32 cellular contexts compared by ENCODE assay signal in the genomic region with DNA sequence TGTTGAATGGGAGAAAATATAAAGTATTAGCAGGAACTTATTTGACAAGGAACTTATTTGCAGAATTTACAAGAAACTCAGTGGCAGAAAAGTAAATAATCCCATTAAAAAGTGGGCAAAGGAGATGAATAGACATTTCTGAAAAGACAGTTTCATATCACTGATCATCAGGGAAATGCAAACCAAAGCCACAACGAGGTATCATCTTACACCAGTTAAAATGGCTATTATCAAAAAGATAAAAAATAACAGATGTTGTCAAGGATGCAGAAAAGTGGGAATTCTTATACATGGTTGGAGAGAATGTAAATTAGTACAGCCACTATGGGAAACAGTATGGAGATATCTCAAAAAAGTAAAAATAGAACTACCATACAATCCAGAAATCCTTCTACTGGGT.
"Had no signal": no experiment of that assay in that cellular context is flagged by ENCODE, and none has a peak within 500 bp of the region (broad histone marks: within the 10 kb centered on the region; RNA-seq: fewer than 3 reads in every experiment).

No MANE protein-coding gene starts in this region.

- H3K27me3 ChIP-seq: ascending aorta, breast epithelium, colonic mucosa, esophagus squamous epithelium, gastroesophageal sphincter had no signal

- H3K9me3 ChIP-seq: ascending aorta, breast epithelium, colonic mucosa, esophagus squamous epithelium, gastroesophageal sphincter, heart right ventricle had no signal

- H3K27ac ChIP-seq: ascending aorta, breast epithelium, cardiac muscle cell, colonic mucosa, epithelial cell of prostate, esophagus squamous epithelium, gastroesophageal sphincter, heart right ventricle, hepatocyte had no signal

- DNase-seq: activated CD4-positive, alpha-beta memory T cell treated with anti-CD3 and anti-CD28 coated beads for 36 hours; activated CD4-positive, alpha-beta T cell treated with anti-CD3 and anti-CD28 coated beads for 36 hours; activated CD4-positive, alpha-beta T cell treated with anti-CD3 and anti-CD28 coated beads, Interleukin-2, amount 10 ng/mL, durations not matched to agents 24 days and 14 days; activated CD4-positive, CD25-positive, alpha-beta regulatory T cell; activated CD4-positive, CD25-positive, alpha-beta regulatory T cell treated with anti-CD3 and anti-CD28 coated beads, Interleukin-2, amount 50 U/mL, for 72 hours; activated CD8-positive, alpha-beta memory T cell treated with anti-CD3 and anti-CD28 coated beads, Interleukin-2, amount 10 ng/mL, durations not matched to agents 7 days and 5 days; activated CD8-positive, alpha-beta memory T cell treated with anti-CD3 and anti-CD28 coated beads, Interleukin-2, amount 50 U/mL, for 4 hours; activated CD8-positive, alpha-beta T cell treated with anti-CD3 and anti-CD28 coated beads, Interleukin-2, amount 10 ng/mL, durations not matched to agents 7 days and 5 days; activated gamma-delta T cell; activated naive CD4-positive, alpha-beta T cell; activated naive CD4-positive, alpha-beta T cell treated with anti-CD3 and anti-CD28 coated beads, Interleukin-2, amount 10 ng/mL, durations not matched to agents 7 days and 5 days; activated naive CD8-positive, alpha-beta T cell treated with anti-CD3 and anti-CD28 coated beads, Interleukin-2, amount 10 ng/mL, durations not matched to agents 7 days and 5 days; activated T-cell treated with anti-CD3 and anti-CD28 coated beads for 4 hours; activated T-cell treated with anti-CD3 and anti-CD28 coated beads, Interleukin-2, amount 50 U/mL, for 24 hours; activated T-cell treated with anti-CD3 and anti-CD28 coated beads, Interleukin-2, amount 50 U/mL, for 72 hours; central memory CD4-positive, alpha-beta T cell; cerebellar nuclear complex; colonic mucosa; effector CD8-positive, alpha-beta T cell; esophagus squamous epithelium; foreskin melanocyte; heart right ventricle; T1000 had no signal

- ATAC-seq: activated CD4-positive, alpha-beta T cell treated with anti-CD3 and anti-CD28 coated beads for 36 hours; activated CD8-positive, alpha-beta memory T cell treated with anti-CD3 and anti-CD28 coated beads, Interleukin-2, amount 10 ng/mL, durations not matched to agents 7 days and 5 days; activated CD8-positive, alpha-beta T cell treated with anti-CD3 and anti-CD28 coated beads, Interleukin-2, amount 10 ng/mL, durations not matched to agents 7 days and 5 days; activated naive CD4-positive, alpha-beta T cell treated with anti-CD3 and anti-CD28 coated beads, Interleukin-2, amount 50 U/mL, for 72 hours; activated T-cell treated with anti-CD3 and anti-CD28 coated beads, Interleukin-2, amount 50 U/mL, for 72 hours; gastroesophageal sphincter; heart right ventricle had no signal

- H3K36me3 ChIP-seq: ascending aorta, breast epithelium, cardiac muscle cell, colonic mucosa, esophagus squamous epithelium, gastroesophageal sphincter, heart right ventricle had no signal

- H3K4me1 ChIP-seq: ascending aorta, breast epithelium, colonic mucosa, esophagus squamous epithelium, gastroesophageal sphincter, heart right ventricle had no signal

- H3K4me3 ChIP-seq: ascending aorta, breast epithelium, cardiac muscle cell, colonic mucosa, esophagus squamous epithelium, gastroesophageal sphincter, heart right ventricle, hepatocyte had no signal

- FAIRE-seq: endometrium, endothelial cell of umbilical vein had no signal
